Comparison of ENCODE assay signal across 26 cellular contexts in the genomic region with DNA sequence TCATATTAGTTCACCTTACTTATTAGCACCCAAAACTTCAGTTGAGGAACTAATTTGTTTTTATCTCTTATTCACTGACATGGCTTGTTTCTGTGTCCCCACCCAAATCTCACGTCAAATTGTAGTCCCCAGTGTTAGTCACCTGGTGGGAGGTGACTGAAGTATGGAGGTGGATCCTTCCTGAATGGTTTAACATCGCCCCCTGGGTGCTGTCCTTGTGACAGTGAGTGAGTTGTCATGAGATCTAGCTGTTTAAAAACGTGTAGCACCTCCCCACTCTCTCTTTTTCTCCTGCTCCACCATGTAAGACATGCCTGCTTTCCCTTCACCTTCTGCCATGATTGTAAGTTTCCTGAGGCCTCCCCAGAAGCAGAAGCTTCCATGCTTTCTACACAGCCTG.
A peak's percentile ranks its signal among the peaks of the same experiment; 100 is the strongest.
DNase-seq lines count a peak whose midpoint lies in the region; ATAC-seq and TF ChIP-seq lines count a peak whose summit lies in the region.
"Had no signal": no experiment of that assay in that cellular context is flagged by ENCODE, and none has a peak within 500 bp of the region (broad histone marks: within the 10 kb centered on the region; RNA-seq: fewer than 3 reads in every experiment).

No MANE protein-coding gene starts in this region.

- H3K9ac ChIP-seq in H9 (ENCODE audit: extremely low read depth, insufficient read length, low read length) (no peak overlapping the region), mammary epithelial cell (ENCODE audit: insufficient read depth, low read length) (no peak overlapping the region)
- H3K9ac ChIP-seq: KMS-11 had no signal

- peaks cover 0 to 4% of the 10 kb centered on the region in 2 donors for H3K9me3 Mint-ChIP-seq in stimulated activated naive CD8-positive, alpha-beta T cell treated with anti-CD3 and anti-CD28 coated beads, Interleukin-15, amount 100 ng/mL, for 72 hours
- peaks cover 0 to 2% of the 10 kb centered on the region in 2 experiments; a peak in 2 of 5 replicates for H3K9me3 Mint-ChIP-seq in H9
- H3K9me3 Mint-ChIP-seq: activated T-helper 17 cell treated with anti-CD3 and anti-CD28 coated beads, Interleukin-2, amount 50 U/mL, for 72 hours; CD4-positive, alpha-beta T cell; dendritic cell treated with granulocyte-macrophage colony-stimulating factor and Interleukin-4, amounts not matched to agents 40 ng/mL and 50 ng/mL, for 4 days; immature natural killer cell; mesothelial cell of epicardium; T-helper 1 cell treated with Interleukin-12 subunit alpha and Interleukin-12 subunit beta and Interleukin-4 antibody, amounts not matched to agents 30 μg/mL and 1 μg/mL, for 36 hours had no signal

- H3K27ac ChIP-seq in H9 (ENCODE audit: insufficient read length, low read depth, low read length) (no peak overlapping the region), mammary epithelial cell (ENCODE audit: insufficient read depth, low read depth, low read length) (no peak overlapping the region)
- H3K27ac ChIP-seq: KMS-11, left ventricle myocardium inferior, thoracic aorta had no signal

- BruUV-seq in mammary epithelial cell (replicated peaks; lab: Mats Ljungman, UMichigan), result no TSS peak

- no peak overlapping the region for H2BK120ac ChIP-seq in H9 (ENCODE audit: low read depth, low read length, poor library complexity, severe bottlenecking)

- H3K23me2 ChIP-seq in H9 (ENCODE audit: insufficient read length, low read depth, low read length, poor library complexity, severe bottlenecking), result no peaks in the 10 kb centered on the region

- H2BK20ac ChIP-seq in H9 (ENCODE audit: low read depth, low read length, poor library complexity, severe bottlenecking), result no peak overlapping the region

- no peak overlapping the region for H3K23ac ChIP-seq in H9 (ENCODE audit: insufficient read length, low read depth, low read length)

- H3K4me1 Mint-ChIP-seq in stimulated activated naive CD8-positive, alpha-beta T cell treated with anti-CD3 and anti-CD28 coated beads, Interleukin-15, amount 100 ng/mL, for 72 hours, result peaks cover 6% of the 10 kb centered on the region
- 0 out of 4 replicates have a peak, but pooled peaks cover 0 to 3% of the 10 kb centered on the region in 2 experiments for H3K4me1 Mint-ChIP-seq in H9
- H3K4me1 Mint-ChIP-seq: activated T-helper 17 cell treated with anti-CD3 and anti-CD28 coated beads, Interleukin-2, amount 50 U/mL, for 72 hours; immature natural killer cell; mesothelial cell of epicardium had no signal

- H3K4ac ChIP-seq in H9 (ENCODE audit: low read depth, low read length), result no peak overlapping the region

- H3K79me1 ChIP-seq in H9 (ENCODE audit: insufficient read depth, low read depth, low read length, poor library complexity, severe bottlenecking), result no peaks in the 10 kb centered on the region

- no peak overlapping the region for H2AK5ac ChIP-seq in H9 (ENCODE audit: insufficient read length, low read length)

- H4K20me1 ChIP-seq in H9 (ENCODE audit: control insufficient read depth, insufficient read depth, insufficient read length), result no peaks in the 10 kb centered on the region
- no peaks in the 10 kb centered on the region for H4K20me1 ChIP-seq in mammary epithelial cell (ENCODE audit: insufficient read depth, low read length)

- H3K79me2 ChIP-seq in H9 (ENCODE audit: insufficient read depth, low read length), result no peaks in the 10 kb centered on the region
- no peaks in the 10 kb centered on the region for H3K79me2 ChIP-seq in mammary epithelial cell (ENCODE audit: insufficient read depth, low read length)

- H2BK15ac ChIP-seq in H9 (ENCODE audit: low read depth, low read length), result no peak overlapping the region

- H3K9me3 ChIP-seq in H9 (ENCODE audit: control insufficient read depth, low read depth, low read length), result no peaks in the 10 kb centered on the region
- no peaks in the 10 kb centered on the region for H3K9me3 ChIP-seq in mammary epithelial cell (replicated peaks; ENCODE audit: insufficient read depth, low read length)
- H3K9me3 ChIP-seq: left ventricle myocardium inferior, thoracic aorta had no signal

- no peak overlapping the region for H3K4me2 ChIP-seq in H9 (ENCODE audit: insufficient read depth, insufficient read length, low read length)
- no peak overlapping the region for H3K4me2 ChIP-seq in mammary epithelial cell (ENCODE audit: insufficient read depth, low read depth, low read length)
- H3K4me2 ChIP-seq: KMS-11 had no signal

- no peak overlapping the region for H2BK12ac ChIP-seq in H9 (ENCODE audit: insufficient read length, low read depth, low read length)

- peak; percentile 33; the same call in 2 of the 3 replicates for TF ChIP-seq CTCF in H9 (conservative IDR thresholded peaks at IDR 0.05)
- no peak for TF ChIP-seq CTCF in epithelial cell of esophagus (IDR thresholded peaks at IDR 0.05; ENCODE audit: insufficient read depth, low read depth, low read length, missing control alignments)
- no peak for TF ChIP-seq CTCF in mammary epithelial cell (conservative IDR thresholded peaks at IDR 0.05 in 1 of 2, IDR thresholded peaks at IDR 0.05 in 1 of 2; ENCODE audit: extremely low read depth in 1 of 2, insufficient read depth in 1 of 2, low read depth in 1 of 2, low read length in 2 of 2)

- no peak overlapping the region for H3T11ph ChIP-seq in H9 (ENCODE audit: low read length)

- H3K4me3 Mint-ChIP-seq in stimulated activated naive CD8-positive, alpha-beta T cell treated with anti-CD3 and anti-CD28 coated beads, Interleukin-15, amount 100 ng/mL, for 72 hours, result no peak overlapping the region
- no peak overlapping the region; a peak in 1 of 5 replicates for H3K4me3 Mint-ChIP-seq in H9
- H3K4me3 Mint-ChIP-seq: activated naive CD8-positive, alpha-beta T cell; activated T-helper 17 cell treated with anti-CD3 and anti-CD28 coated beads, Interleukin-2, amount 50 U/mL, for 72 hours; CD4-positive, alpha-beta T cell; dendritic cell treated with granulocyte-macrophage colony-stimulating factor and Interleukin-4, amounts not matched to agents 40 ng/mL and 50 ng/mL, for 4 days; immature natural killer cell; mesothelial cell of epicardium; naive thymus-derived CD8-positive, alpha-beta T cell; T-helper 1 cell treated with Interleukin-12 subunit alpha and Interleukin-12 subunit beta and Interleukin-4 antibody, amounts not matched to agents 30 μg/mL and 1 μg/mL, for 36 hours had no signal

- H3K36me3 ChIP-seq in mammary epithelial cell (ENCODE audit: insufficient read depth, low read length), result no peaks in the 10 kb centered on the region
- H3K36me3 ChIP-seq: left ventricle myocardium inferior, thoracic aorta had no signal

- no peak for ATAC-seq in stimulated activated naive CD8-positive, alpha-beta T cell treated with anti-CD3 and anti-CD28 coated beads, Interleukin-15, Interleukin-2, amounts not matched to agents 100 U/mL and 50 U/mL, for 24 hours
- ATAC-seq in stimulated activated naive CD8-positive, alpha-beta T cell treated with anti-CD3 and anti-CD28 coated beads, Interleukin-15, amount 100 ng/mL, for 72 hours, result no peak
- no peak for ATAC-seq in sciatic nerve
- ATAC-seq: activated T-helper 17 cell treated with anti-CD3 and anti-CD28 coated beads, Interleukin-2, amount 50 U/mL, for 72 hours; naive thymus-derived CD8-positive, alpha-beta T cell had no signal

- H3K18ac ChIP-seq in H9 (ENCODE audit: insufficient read length, low read depth, low read length), result no peak overlapping the region

- CTCF ChIA-PET in mammary epithelial cell (lab: Charles Lee; ENCODE audit: low non-redundant PET), result no interaction called here

- intact Hi-C loops in sciatic nerve (cut with DNase I), result no loop called here
- intact Hi-C loops in mammary epithelial cell (cut with micrococcal nuclease), result no loop called here

- H3K4me1 ChIP-seq in H9 (ENCODE audit: insufficient read depth, low read length), result no peaks in the 10 kb centered on the region
- peaks cover under 1% of the 10 kb centered on the region for H3K4me1 ChIP-seq in mammary epithelial cell (ENCODE audit: insufficient read depth, low read length)
- H3K4me1 ChIP-seq: left ventricle myocardium inferior had no signal

- WGBS in H9 (ENCODE audit: extremely low coverage, insufficient read length, low lambda C conversion rate), result no CpG with 5 or more reads among the region's 3 CpGs
- 67% methylated on average over 3 of the region's 3 CpGs for WGBS in mammary epithelial cell (ENCODE audit: low coverage, missing lambda C conversion rate)

- H4K8ac ChIP-seq in H9 (replicated peaks; ENCODE audit: insufficient read length, low read depth, low read length), result no peak overlapping the region

- H4K5ac ChIP-seq in H9 (ENCODE audit: insufficient read length, low read depth, low read length), result no peak overlapping the region

- no peak overlapping the region for H2BK5ac ChIP-seq in H9 (ENCODE audit: insufficient read length, low read length)

- H2AFZ ChIP-seq in H9 (ENCODE audit: low read length) (no peak overlapping the region), mammary epithelial cell (ENCODE audit: low read depth, low read length) (no peak overlapping the region)

- H3K27me3 ChIP-seq in H9 (ENCODE audit: insufficient read depth, low read length) (no peaks in the 10 kb centered on the region), mammary epithelial cell (ENCODE audit: insufficient read depth, low read length) (no peaks in the 10 kb centered on the region)

- dilution Hi-C loops in mammary epithelial cell (cut with HindIII; ENCODE audit: low sequenced_read_pairs), result no loop called here

- H3K14ac ChIP-seq in H9 (ENCODE audit: insufficient read depth, low read length), result no peak overlapping the region

- DNase-seq in stimulated activated naive CD8-positive, alpha-beta T cell treated with anti-CD3 and anti-CD28 coated beads, Interleukin-15, Interleukin-2, amounts not matched to agents 100 U/mL and 50 U/mL, for 24 hours, result peak; percentile 8
- DNase-seq in stimulated activated naive CD8-positive, alpha-beta T cell treated with anti-CD3 and anti-CD28 coated beads, Interleukin-15, amount 100 ng/mL, for 72 hours, result no peak
- DNase-seq in H9 (no peak), epithelial cell of esophagus (ENCODE audit: low read depth) (peak; percentile 18), sciatic nerve (ENCODE audit: low spot score) (no peak), midbrain (lab: John Stamatoyannopoulos, UW) (no peak), mammary epithelial cell (no peak)
- DNase-seq: activated CD8-positive, alpha-beta memory T cell treated with anti-CD3 and anti-CD28 coated beads, Interleukin-2, amount 50 U/mL, for 48 hours; aorta; CD4-positive, alpha-beta T cell; central memory CD4-positive, alpha-beta T cell; immature natural killer cell; left ventricle myocardium inferior; naive thymus-derived CD8-positive, alpha-beta T cell; NCI-H1694 treated with DMSO at 0.1 percent for 48 hours; NCI-H2171; NCI-H524 treated with DMSO at 0.1 percent for 48 hours; stimulated activated CD4-positive, alpha-beta T cell treated with anti-CD3 and anti-CD28 coated beads, Interleukin-4, amount 100 ng/mL, for 4 hours; stimulated activated naive CD4-positive, alpha-beta T cell had no signal

- no peak overlapping the region for H3K56ac ChIP-seq in H9 (ENCODE audit: insufficient read length, low read depth, low read length)

- no peak overlapping the region for H3K27ac Mint-ChIP-seq in stimulated activated naive CD8-positive, alpha-beta T cell treated with anti-CD3 and anti-CD28 coated beads, Interleukin-15, amount 100 ng/mL, for 72 hours
- no peak overlapping the region for H3K27ac Mint-ChIP-seq in H9
- H3K27ac Mint-ChIP-seq: activated naive CD8-positive, alpha-beta T cell; activated T-helper 17 cell treated with anti-CD3 and anti-CD28 coated beads, Interleukin-2, amount 50 U/mL, for 72 hours; CD4-positive, alpha-beta T cell; dendritic cell treated with granulocyte-macrophage colony-stimulating factor and Interleukin-4, amounts not matched to agents 40 ng/mL and 50 ng/mL, for 4 days; immature natural killer cell; mesothelial cell of epicardium; naive thymus-derived CD8-positive, alpha-beta T cell; T-helper 1 cell treated with Interleukin-12 subunit alpha and Interleukin-12 subunit beta and Interleukin-4 antibody, amounts not matched to agents 30 μg/mL and 1 μg/mL, for 36 hours had no signal

- H3K4me3 ChIP-seq in epithelial cell of esophagus (ENCODE audit: low read length), result no peak overlapping the region
- H3K4me3 ChIP-seq in mammary epithelial cell (replicated peaks in 1 of 3; ENCODE audit: insufficient read depth in 1 of 3, low read depth in 2 of 3, low read length in 3 of 3), result no peak overlapping the region
- H3K4me3 ChIP-seq: left ventricle myocardium inferior, thoracic aorta had no signal

- no peak overlapping the region for H4K91ac ChIP-seq in H9 (ENCODE audit: insufficient read length, low read depth, low read length)

- no peaks in the 10 kb centered on the region for H3K36me3 Mint-ChIP-seq in H9 (ENCODE audit: insufficient read depth in 1 of 3, low read depth in 3 of 3)
- H3K36me3 Mint-ChIP-seq: activated naive CD8-positive, alpha-beta T cell; immature natural killer cell; mesothelial cell of epicardium; naive thymus-derived CD8-positive, alpha-beta T cell had no signal

- peaks cover 7% of the 10 kb centered on the region for H3K27me3 Mint-ChIP-seq in stimulated activated naive CD8-positive, alpha-beta T cell treated with anti-CD3 and anti-CD28 coated beads, Interleukin-15, amount 100 ng/mL, for 72 hours
- peaks cover 4% of the 10 kb centered on the region; the same call in 1 of the 2 replicates for H3K27me3 Mint-ChIP-seq in H9 (ENCODE audit: low read depth)
- H3K27me3 Mint-ChIP-seq: activated naive CD8-positive, alpha-beta T cell; dendritic cell treated with granulocyte-macrophage colony-stimulating factor and Interleukin-4, amounts not matched to agents 40 ng/mL and 50 ng/mL, for 4 days had no signal

- in situ Hi-C loops in mammary epithelial cell (cut with MboI; ENCODE audit: low sequenced_read_pairs in 2 of 2), result no loop called here

Comparison
In these comparisons a context has a peak if more than half of its experiments do, and no peak if none do; other contexts are left out.
1. DNase-seq: peak in stimulated activated naive CD8-positive, alpha-beta T cell treated with anti-CD3 and anti-CD28 coated beads, Interleukin-15, Interleukin-2, amounts not matched to agents 100 U/mL and 50 U/mL, for 24 hours (single experiment) and epithelial cell of esophagus (single experiment); none in stimulated activated naive CD8-positive, alpha-beta T cell treated with anti-CD3 and anti-CD28 coated beads, Interleukin-15, amount 100 ng/mL, for 72 hours (0 of 2), H9 (single experiment), sciatic nerve (single experiment), midbrain (single experiment) and mammary epithelial cell (single experiment).